3 cellular contexts compared by ENCODE assay signal in the genomic region with DNA sequence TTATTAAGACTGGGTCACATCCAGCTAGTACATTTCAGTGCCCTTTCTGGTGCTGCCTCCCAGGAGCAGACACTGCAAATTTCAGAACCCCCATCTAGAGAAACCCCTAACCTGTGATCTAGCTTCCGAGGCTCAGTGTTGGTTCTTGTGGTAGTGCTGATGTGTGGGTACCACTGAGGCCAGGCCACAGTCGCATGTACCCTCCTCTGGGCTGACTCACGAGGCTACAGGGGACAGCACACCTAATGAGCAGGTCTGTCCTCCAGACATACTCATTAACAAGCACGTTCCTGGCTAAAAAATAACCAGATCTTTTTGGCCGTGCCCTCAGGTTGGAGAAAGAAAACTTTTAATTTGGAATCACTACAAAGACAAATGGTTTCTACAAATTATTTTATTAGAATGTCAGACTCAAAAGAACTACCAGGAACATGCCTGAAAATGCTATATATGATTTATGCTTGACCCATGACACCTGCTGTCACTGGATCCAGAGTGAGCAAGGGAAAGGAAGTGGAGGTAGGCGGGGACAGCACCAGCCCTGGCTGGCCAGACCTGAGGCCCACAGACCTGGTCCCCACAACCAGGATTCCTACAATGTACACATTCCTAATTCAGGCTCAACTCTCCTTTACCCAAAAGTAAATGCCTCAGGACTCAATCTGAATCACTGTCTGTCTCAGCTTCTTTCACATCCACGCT.
TF ChIP-seq lines count a peak whose summit lies in the region.

No MANE protein-coding gene starts in this region.

TF ChIP-seq in SK-N-SH treated with all-trans-retinoic acid at 6 μM for 48 hours, 23 proteins besides CTCF, POLR2A, EP300 and RAD21:
- TF ChIP-seq, protein P1, sequence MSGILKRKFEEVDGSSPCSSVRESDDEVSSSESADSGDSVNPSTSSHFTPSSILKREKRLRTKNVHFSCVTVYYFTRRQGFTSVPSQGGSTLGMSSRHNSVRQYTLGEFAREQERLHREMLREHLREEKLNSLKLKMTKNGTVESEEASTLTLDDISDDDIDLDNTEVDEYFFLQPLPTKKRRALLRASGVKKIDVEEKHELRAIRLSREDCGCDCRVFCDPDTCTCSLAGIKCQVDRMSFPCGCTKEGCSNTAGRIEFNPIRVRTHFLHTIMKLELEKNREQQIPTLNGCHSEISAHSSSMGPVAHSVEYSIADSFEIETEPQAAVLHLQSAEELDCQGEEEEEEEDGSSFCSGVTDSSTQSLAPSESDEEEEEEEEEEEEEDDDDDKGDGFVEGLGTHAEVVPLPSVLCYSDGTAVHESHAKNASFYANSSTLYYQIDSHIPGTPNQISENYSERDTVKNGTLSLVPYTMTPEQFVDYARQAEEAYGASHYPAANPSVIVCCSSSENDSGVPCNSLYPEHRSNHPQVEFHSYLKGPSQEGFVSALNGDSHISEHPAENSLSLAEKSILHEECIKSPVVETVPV (CRISPR knock-in tag; IDR thresholded peaks at IDR 0.05), result no peak
- no peak for TF ChIP-seq OSR1 (CRISPR knock-in tag; IDR thresholded peaks at IDR 0.05)
- TF ChIP-seq, protein P2, sequence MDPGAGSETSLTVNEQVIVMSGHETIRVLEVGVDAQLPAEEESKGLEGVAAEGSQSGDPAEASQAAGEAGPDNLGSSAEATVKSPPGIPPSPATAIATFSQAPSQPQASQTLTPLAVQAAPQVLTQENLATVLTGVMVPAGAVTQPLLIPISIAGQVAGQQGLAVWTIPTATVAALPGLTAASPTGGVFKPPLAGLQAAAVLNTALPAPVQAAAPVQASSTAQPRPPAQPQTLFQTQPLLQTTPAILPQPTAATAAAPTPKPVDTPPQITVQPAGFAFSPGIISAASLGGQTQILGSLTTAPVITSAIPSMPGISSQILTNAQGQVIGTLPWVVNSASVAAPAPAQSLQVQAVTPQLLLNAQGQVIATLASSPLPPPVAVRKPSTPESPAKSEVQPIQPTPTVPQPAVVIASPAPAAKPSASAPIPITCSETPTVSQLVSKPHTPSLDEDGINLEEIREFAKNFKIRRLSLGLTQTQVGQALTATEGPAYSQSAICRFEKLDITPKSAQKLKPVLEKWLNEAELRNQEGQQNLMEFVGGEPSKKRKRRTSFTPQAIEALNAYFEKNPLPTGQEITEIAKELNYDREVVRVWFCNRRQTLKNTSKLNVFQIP (CRISPR knock-in tag; IDR thresholded peaks at IDR 0.05; ENCODE audit: borderline replicate concordance, low read depth), result no peak
- no peak for TF ChIP-seq ZFP30 (CRISPR knock-in tag; IDR thresholded peaks at IDR 0.05)

TF ChIP-seq in SK-N-SH, 30 proteins besides CTCF, POLR2A, EP300 and RAD21:
- TF ChIP-seq ELF1 (IDR thresholded peaks at IDR 0.05), result no peak
- no peak for TF ChIP-seq SIN3A (IDR thresholded peaks at IDR 0.05; ENCODE audit: borderline replicate concordance, low read depth, low read length)
- TF ChIP-seq REST (IDR thresholded peaks at IDR 0.05; ENCODE audit: low read depth, low read length), result no peak
- no peak for TF ChIP-seq MEF2A (IDR thresholded peaks at IDR 0.05; ENCODE audit: borderline replicate concordance, low read depth)
- TF ChIP-seq, protein P3, sequence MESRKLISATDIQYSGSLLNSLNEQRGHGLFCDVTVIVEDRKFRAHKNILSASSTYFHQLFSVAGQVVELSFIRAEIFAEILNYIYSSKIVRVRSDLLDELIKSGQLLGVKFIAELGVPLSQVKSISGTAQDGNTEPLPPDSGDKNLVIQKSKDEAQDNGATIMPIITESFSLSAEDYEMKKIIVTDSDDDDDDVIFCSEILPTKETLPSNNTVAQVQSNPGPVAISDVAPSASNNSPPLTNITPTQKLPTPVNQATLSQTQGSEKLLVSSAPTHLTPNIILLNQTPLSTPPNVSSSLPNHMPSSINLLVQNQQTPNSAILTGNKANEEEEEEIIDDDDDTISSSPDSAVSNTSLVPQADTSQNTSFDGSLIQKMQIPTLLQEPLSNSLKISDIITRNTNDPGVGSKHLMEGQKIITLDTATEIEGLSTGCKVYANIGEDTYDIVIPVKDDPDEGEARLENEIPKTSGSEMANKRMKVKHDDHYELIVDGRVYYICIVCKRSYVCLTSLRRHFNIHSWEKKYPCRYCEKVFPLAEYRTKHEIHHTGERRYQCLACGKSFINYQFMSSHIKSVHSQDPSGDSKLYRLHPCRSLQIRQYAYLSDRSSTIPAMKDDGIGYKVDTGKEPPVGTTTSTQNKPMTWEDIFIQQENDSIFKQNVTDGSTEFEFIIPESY (IDR thresholded peaks at IDR 0.05; ENCODE audit: borderline replicate concordance, low read depth), result no peak
- no peak for TF ChIP-seq MAX (IDR thresholded peaks at IDR 0.05; ENCODE audit: low read depth)
- no peak for TF ChIP-seq FOSL2 (IDR thresholded peaks at IDR 0.05; ENCODE audit: borderline replicate concordance, low read depth)
- TF ChIP-seq NRF1 (IDR thresholded peaks at IDR 0.05; ENCODE audit: low read depth, low read length), result no peak
- TF ChIP-seq, protein P4, sequence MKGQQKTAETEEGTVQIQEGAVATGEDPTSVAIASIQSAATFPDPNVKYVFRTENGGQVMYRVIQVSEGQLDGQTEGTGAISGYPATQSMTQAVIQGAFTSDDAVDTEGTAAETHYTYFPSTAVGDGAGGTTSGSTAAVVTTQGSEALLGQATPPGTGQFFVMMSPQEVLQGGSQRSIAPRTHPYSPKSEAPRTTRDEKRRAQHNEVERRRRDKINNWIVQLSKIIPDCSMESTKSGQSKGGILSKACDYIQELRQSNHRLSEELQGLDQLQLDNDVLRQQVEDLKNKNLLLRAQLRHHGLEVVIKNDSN (IDR thresholded peaks at IDR 0.05; ENCODE audit: borderline replicate concordance, low read depth), result no peak
- no peak for TF ChIP-seq RXRA (IDR thresholded peaks at IDR 0.05; ENCODE audit: borderline replicate concordance, low read depth)

TF ChIP-seq in K562, 482 proteins besides CTCF, POLR2A, EP300 and RAD21:
- TF ChIP-seq, protein P5, sequence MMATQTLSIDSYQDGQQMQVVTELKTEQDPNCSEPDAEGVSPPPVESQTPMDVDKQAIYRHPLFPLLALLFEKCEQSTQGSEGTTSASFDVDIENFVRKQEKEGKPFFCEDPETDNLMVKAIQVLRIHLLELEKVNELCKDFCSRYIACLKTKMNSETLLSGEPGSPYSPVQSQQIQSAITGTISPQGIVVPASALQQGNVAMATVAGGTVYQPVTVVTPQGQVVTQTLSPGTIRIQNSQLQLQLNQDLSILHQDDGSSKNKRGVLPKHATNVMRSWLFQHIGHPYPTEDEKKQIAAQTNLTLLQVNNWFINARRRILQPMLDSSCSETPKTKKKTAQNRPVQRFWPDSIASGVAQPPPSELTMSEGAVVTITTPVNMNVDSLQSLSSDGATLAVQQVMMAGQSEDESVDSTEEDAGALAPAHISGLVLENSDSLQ (IDR thresholded peaks at IDR 0.05), result peak; percentile 51; the same call in 1 of the 2 replicates
- no peak for TF ChIP-seq NKRF (IDR thresholded peaks at IDR 0.05; ENCODE audit: borderline replicate concordance)
- TF ChIP-seq POLR2AphosphoS5 (IDR thresholded peaks at IDR 0.05; ENCODE audit: control insufficient read depth, insufficient read depth, low read depth, low read length), result 0 out of 2 replicates have a peak, but pooled peaks have one; percentile 39
- TF ChIP-seq MEIS2 (IDR thresholded peaks at IDR 0.05; ENCODE audit: partially characterized antibody), result peak; percentile 57
